In the genomic region with DNA sequence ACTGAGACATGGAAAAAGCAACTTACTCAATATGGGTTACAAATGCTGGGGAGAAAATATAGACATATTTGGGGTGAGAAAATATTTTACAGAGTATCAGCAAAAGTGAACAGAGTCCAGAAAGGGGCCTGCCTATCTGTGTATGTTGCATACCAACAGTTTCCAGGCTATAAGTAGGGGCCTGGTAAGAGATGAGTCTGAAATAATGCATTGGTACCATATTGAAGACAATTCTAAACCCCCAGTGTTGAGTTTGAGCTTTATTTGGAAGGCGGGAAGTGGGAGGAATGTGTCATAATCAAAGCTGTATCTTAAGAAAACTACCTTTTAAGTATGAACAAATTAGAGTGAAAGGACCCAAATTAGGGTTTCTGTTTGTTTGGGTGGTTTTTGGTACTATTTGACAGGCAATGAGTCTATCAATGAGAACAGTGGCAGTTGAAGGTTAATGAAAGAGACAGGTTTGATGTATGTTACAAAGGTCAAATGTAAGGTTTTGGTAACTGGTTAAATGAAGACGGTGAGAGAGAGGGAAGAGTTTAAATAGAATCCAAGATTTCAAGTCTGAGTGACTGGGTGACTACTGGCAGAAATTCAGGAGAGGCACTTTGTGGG, we compare ENCODE assay signal across 18 cellular contexts. TPM values are rescaled to one million over a fixed set of nuclear protein-coding genes. Genes with fewer than 3 reads are reported as not detected.
DNase-seq lines count a peak whose midpoint lies in the region; ATAC-seq and TF ChIP-seq lines count a peak whose summit lies in the region.
"Had no signal": no experiment of that assay in that cellular context is flagged by ENCODE, and none has a peak within 500 bp of the region (broad histone marks: within the 10 kb centered on the region; RNA-seq: fewer than 3 reads in every experiment).

No MANE protein-coding gene starts in this region.

- no peak overlapping the region for H2BK120ac ChIP-seq in IMR-90 (ENCODE audit: low read depth, low read length)

- H3K27ac ChIP-seq in IMR-90 (ENCODE audit: insufficient read depth, low read length), result no peak overlapping the region
- H3K27ac ChIP-seq in VCaP, result peak overlapping the region; percentile 35; the same call in 1 of the 2 replicates
- H3K27ac ChIP-seq: GM23248 had no signal

- H2BK20ac ChIP-seq in IMR-90 (ENCODE audit: low read depth, low read length), result no peak overlapping the region

- in situ Hi-C loops in IMR-90 (cut with MboI; ENCODE audit: low sequenced_read_pairs), result no loop called here

- H2AFZ ChIP-seq in IMR-90 (replicated peaks; ENCODE audit: low read length, poor library complexity), result no peak overlapping the region
- H2AFZ ChIP-seq: GM23248 had no signal

- BruUV-seq in IMR-90 (replicated peaks; lab: Mats Ljungman, UMichigan), result no TSS peak

- no peak for DNase-seq in activated T-cell treated with anti-CD3 and anti-CD28 coated beads, Interleukin-2, amount 50 U/mL, for 4 hours
- no peak for DNase-seq in activated T-cell treated with anti-CD3 and anti-CD28 coated beads, Interleukin-2, amount 50 U/mL, for 24 hours
- DNase-seq in IMR-90 (no peak), medulla oblongata (ENCODE audit: extremely low spot score) (no peak)
- DNase-seq in stimulated activated naive CD8-positive, alpha-beta T cell treated with anti-CD3 and anti-CD28 coated beads, Interleukin-15, Interleukin-2, amounts not matched to agents 100 U/mL and 50 U/mL, for 24 hours, result no peak
- DNase-seq in naive thymus-derived CD8-positive, alpha-beta T cell, result no peak
- DNase-seq in stimulated activated CD4-positive, alpha-beta T cell treated with anti-CD3 and anti-CD28 coated beads, Interleukin-15, amount 100 ng/mL, for 24 hours, result no peak
- DNase-seq: C1 segment of cervical spinal cord; Caco-2; CD4-positive, CD25-positive, alpha-beta regulatory T cell; CD8-positive, alpha-beta T cell; DMS153; DND-41; GM23248; H9 had no signal

- no peak for TF ChIP-seq RAD21 in IMR-90 (IDR thresholded peaks at IDR 0.05; ENCODE audit: low read length)

- no peaks in the 10 kb centered on the region for H3K36me3 ChIP-seq in IMR-90 (ENCODE audit: control insufficient read depth, insufficient read depth, low read length)

- no peaks in the 10 kb centered on the region for H3K9me1 ChIP-seq in IMR-90 (ENCODE audit: insufficient read depth, low read length)

- no peak overlapping the region for H2BK15ac ChIP-seq in IMR-90 (ENCODE audit: low read depth, low read length)

- H3K14ac ChIP-seq in IMR-90 (replicated peaks; ENCODE audit: low read depth, low read length), result 0 out of 2 replicates have a peak overlapping the region, but pooled peaks have one; percentile 11

- H3K27me3 Mint-ChIP-seq in activated T-cell treated with anti-CD3 and anti-CD28 coated beads, Interleukin-2, amount 50 U/mL, for 4 hours (ENCODE audit: low read depth), result no peaks in the 10 kb centered on the region
- no peaks in the 10 kb centered on the region for H3K27me3 Mint-ChIP-seq in activated T-cell treated with anti-CD3 and anti-CD28 coated beads, Interleukin-2, amount 50 U/mL, for 24 hours
- no peaks in the 10 kb centered on the region for H3K27me3 Mint-ChIP-seq in naive thymus-derived CD8-positive, alpha-beta T cell
- H3K27me3 Mint-ChIP-seq: CD4-positive, CD25-positive, alpha-beta regulatory T cell had no signal

- no peak overlapping the region for H3K4ac ChIP-seq in IMR-90 (ENCODE audit: low read depth, low read length)

- intact Hi-C loops in IMR-90 (cut with micrococcal nuclease), result no loop called here

- ATAC-seq in activated T-cell treated with anti-CD3 and anti-CD28 coated beads, Interleukin-2, amount 50 U/mL, for 4 hours, result peak; percentile 23 to 64
- ATAC-seq in IMR-90 (ENCODE audit: low read depth), result no peak
- peak; percentile 50 for ATAC-seq in stimulated activated naive CD8-positive, alpha-beta T cell treated with anti-CD3 and anti-CD28 coated beads, Interleukin-15, Interleukin-2, amounts not matched to agents 100 U/mL and 50 U/mL, for 24 hours
- ATAC-seq in naive thymus-derived CD8-positive, alpha-beta T cell, result no peak
- ATAC-seq: CD8-positive, alpha-beta T cell; GM12878; HCT116 had no signal

- H3K79me1 ChIP-seq in IMR-90 (ENCODE audit: low read depth in 1 of 2, low read length in 2 of 2), result no peaks in the 10 kb centered on the region

- H3K4me3 Mint-ChIP-seq in activated T-cell treated with anti-CD3 and anti-CD28 coated beads, Interleukin-2, amount 50 U/mL, for 4 hours, result no peak overlapping the region
- H3K4me3 Mint-ChIP-seq in activated T-cell treated with anti-CD3 and anti-CD28 coated beads, Interleukin-2, amount 50 U/mL, for 24 hours, result no peak overlapping the region
- H3K4me3 Mint-ChIP-seq in naive thymus-derived CD8-positive, alpha-beta T cell, result no peak overlapping the region
- H3K4me3 Mint-ChIP-seq: CD4-positive, CD25-positive, alpha-beta regulatory T cell; CD8-positive, alpha-beta T cell; H9 had no signal

- no peak for TF ChIP-seq POLR2A in IMR-90 (IDR thresholded peaks at IDR 0.05; ENCODE audit: low read depth, low read length)

- H3K18ac ChIP-seq in IMR-90 (ENCODE audit: low read depth, low read length), result no peak overlapping the region

- H3K9ac ChIP-seq in IMR-90 (ENCODE audit: low read depth, low read length), result no peak overlapping the region
- H3K9ac ChIP-seq: GM23248 had no signal

- no peak overlapping the region for H4K5ac ChIP-seq in IMR-90 (ENCODE audit: low read depth, low read length)

- H2AK5ac ChIP-seq in IMR-90 (ENCODE audit: low read depth, low read length), result no peak overlapping the region

- no peak overlapping the region for H3K23ac ChIP-seq in IMR-90 (ENCODE audit: low read depth, low read length)

- CTCF ChIA-PET in IMR-90 (lab: Yijun Ruan, JAX), result no interaction called here

- TF ChIP-seq CTCF in IMR-90 (conservative IDR thresholded peaks at IDR 0.05; ENCODE audit: low read depth, low read length) (no peak), VCaP (conservative IDR thresholded peaks at IDR 0.05) (no peak)

- dilution Hi-C loops in IMR-90 (cut with HindIII; ENCODE audit: low sequenced_read_pairs, unreplicated experiment), result loop anchor here (25.0 kb wide), 1 partner anchor 261 kb away; no protein-coding TSS in a partner anchor

- no peaks in the 10 kb centered on the region for H3K4me1 ChIP-seq in IMR-90 (ENCODE audit: control insufficient read depth, insufficient read depth, low read length)

- no peak overlapping the region for H2BK5ac ChIP-seq in IMR-90 (ENCODE audit: low read depth, low read length, poor library complexity, severe bottlenecking)

- H3K36me3 Mint-ChIP-seq in activated T-cell treated with anti-CD3 and anti-CD28 coated beads, Interleukin-2, amount 50 U/mL, for 4 hours (ENCODE audit: insufficient read depth), result peaks cover 6% of the 10 kb centered on the region
- peaks cover 12% of the 10 kb centered on the region for H3K36me3 Mint-ChIP-seq in activated T-cell treated with anti-CD3 and anti-CD28 coated beads, Interleukin-2, amount 50 U/mL, for 24 hours (ENCODE audit: low read depth)
- peaks cover 0 to 6% (median 0%) of the 10 kb centered on the region in 3 donors for H3K36me3 Mint-ChIP-seq in naive thymus-derived CD8-positive, alpha-beta T cell

- no peaks in the 10 kb centered on the region for H3K27me3 ChIP-seq in IMR-90 (ENCODE audit: control insufficient read depth, insufficient read depth, low read length)

- no peak overlapping the region for H3K56ac ChIP-seq in IMR-90 (ENCODE audit: extremely low read depth, insufficient read depth, low read length)

- H3K4me1 Mint-ChIP-seq in activated T-cell treated with anti-CD3 and anti-CD28 coated beads, Interleukin-2, amount 50 U/mL, for 4 hours (ENCODE audit: low read depth), result peaks cover 23% of the 10 kb centered on the region
- H3K4me1 Mint-ChIP-seq in activated T-cell treated with anti-CD3 and anti-CD28 coated beads, Interleukin-2, amount 50 U/mL, for 24 hours (ENCODE audit: low read depth), result peaks cover 36% of the 10 kb centered on the region
- peaks cover 8 to 34% (median 29%) of the 10 kb centered on the region in 4 donors for H3K4me1 Mint-ChIP-seq in naive thymus-derived CD8-positive, alpha-beta T cell

- POLR2A ChIA-PET in IMR-90 (lab: Charles Lee; ENCODE audit: unreplicated experiment), result no interaction called here
- POLR2A ChIA-PET in naive thymus-derived CD8-positive, alpha-beta T cell (lab: Charles Lee), result no interaction called here

- no peaks in the 10 kb centered on the region for H3K9me3 Mint-ChIP-seq in activated T-cell treated with anti-CD3 and anti-CD28 coated beads, Interleukin-2, amount 50 U/mL, for 4 hours
- H3K9me3 Mint-ChIP-seq in activated T-cell treated with anti-CD3 and anti-CD28 coated beads, Interleukin-2, amount 50 U/mL, for 24 hours, result no peaks in the 10 kb centered on the region
- no peaks in the 10 kb centered on the region for H3K9me3 Mint-ChIP-seq in naive thymus-derived CD8-positive, alpha-beta T cell
- H3K9me3 Mint-ChIP-seq: CD4-positive, CD25-positive, alpha-beta regulatory T cell; CD8-positive, alpha-beta T cell; H9 had no signal

- no peak overlapping the region for H4K8ac ChIP-seq in IMR-90 (ENCODE audit: low read depth in 2 of 2, low read length in 2 of 2)

- no peak overlapping the region for H3K27ac Mint-ChIP-seq in activated T-cell treated with anti-CD3 and anti-CD28 coated beads, Interleukin-2, amount 50 U/mL, for 24 hours
- no peak overlapping the region for H3K27ac Mint-ChIP-seq in naive thymus-derived CD8-positive, alpha-beta T cell
- H3K27ac Mint-ChIP-seq: CD8-positive, alpha-beta T cell; H9 had no signal

- H3K4me2 ChIP-seq in IMR-90 (ENCODE audit: low read depth, low read length), result no peak overlapping the region

- no peaks in the 10 kb centered on the region for H4K20me1 ChIP-seq in IMR-90 (ENCODE audit: insufficient read depth, low read length)

- H3K9me3 ChIP-seq in IMR-90 (ENCODE audit: control insufficient read depth, insufficient read depth, low read length), result no peaks in the 10 kb centered on the region
- H3K9me3 ChIP-seq: Caco-2 had no signal

- H4K91ac ChIP-seq in IMR-90 (ENCODE audit: insufficient read depth, low read depth, low read length), result no peak overlapping the region

- no peak overlapping the region for H2AK9ac ChIP-seq in IMR-90 (replicated peaks; ENCODE audit: low read depth, low read length, poor library complexity)

- H3K4me3 ChIP-seq in IMR-90 (ENCODE audit: insufficient read depth, low read depth, low read length), result no peak overlapping the region
- H3K4me3 ChIP-seq: GM12878, GM23248 had no signal

- WGBS in IMR-90 (ENCODE audit: extremely low coverage in 2 of 2, insufficient read length in 1 of 2), 2 experiments, result 83 to 100% methylated on average over 1 of the region's 2 CpGs

TF ChIP-seq in IMR-90, 13 proteins besides CTCF, POLR2A, EP300 and RAD21:
- no peak for TF ChIP-seq BHLHE40 (IDR thresholded peaks at IDR 0.05; ENCODE audit: low read depth, low read length)

RNA-seq across cellular contexts. Expression of gene PLCXD2, which starts 26.9 kb away (rescaled TPM):
- 1 to 10 TPM; 7.4 to 9.7 (median 8.9) TPM for total RNA-seq in activated T-cell treated with anti-CD3 and anti-CD28 coated beads, Interleukin-2, amount 50 U/mL, for 4 hours
- total RNA-seq in IMR-90 (2012; rRNA removed), result 2.2 and 2.5 TPM in 2 replicates
- polyA plus RNA-seq in IMR-90 (2012; rRNA removed), result 0.55 and 0.57 TPM in 2 replicates
- polyA plus RNA-seq in IMR-90 (2012; cell fraction: cytosol; rRNA removed), result 0.20 and 0.37 TPM in 2 replicates
- polyA plus RNA-seq in IMR-90 (2012; cell fraction: nucleus; rRNA removed; ENCODE audit: low replicate concordance), result 0.74 and 1.9 TPM in 2 replicates
- total RNA-seq in naive thymus-derived CD8-positive, alpha-beta T cell, result 10 to 100 TPM; 11.6 to 12.3 TPM
- 1 to 10 TPM; 2.3 to 2.5 (median 2.4) TPM for polyA plus RNA-seq in naive thymus-derived CD8-positive, alpha-beta T cell

Comparison
In these comparisons a context has a peak if more than half of its experiments do, and no peak if none do; other contexts are left out.
1. ATAC-seq: peak in activated T-cell treated with anti-CD3 and anti-CD28 coated beads, Interleukin-2, amount 50 U/mL, for 4 hours (2 of 2) and stimulated activated naive CD8-positive, alpha-beta T cell treated with anti-CD3 and anti-CD28 coated beads, Interleukin-15, Interleukin-2, amounts not matched to agents 100 U/mL and 50 U/mL, for 24 hours (single experiment); none in IMR-90 (single experiment) and naive thymus-derived CD8-positive, alpha-beta T cell (0 of 2).